In the genomic region with DNA sequence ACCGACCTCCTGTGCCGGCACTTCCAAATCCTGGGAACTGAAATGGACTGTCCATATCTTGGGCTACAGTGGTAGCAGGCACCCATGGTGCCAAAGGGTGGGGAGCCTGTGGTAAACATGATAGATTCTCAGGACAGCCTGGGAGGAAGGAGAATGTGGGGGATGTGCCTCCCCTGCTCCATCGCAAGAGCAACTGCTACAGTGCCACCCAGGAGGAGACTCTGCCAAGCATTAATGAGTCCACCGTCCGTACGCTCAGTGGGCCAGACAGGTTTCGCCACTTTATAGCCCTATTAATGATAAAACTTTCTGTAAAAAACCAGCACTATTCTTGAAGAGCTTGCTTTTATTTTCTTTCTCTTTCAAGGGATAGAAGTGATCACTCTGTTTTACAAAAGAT, we compare ENCODE assay signal across 15 cellular contexts.
"Had no signal": no experiment of that assay in that cellular context is flagged by ENCODE, and none has a peak within 500 bp of the region (broad histone marks: within the 10 kb centered on the region; RNA-seq: fewer than 3 reads in every experiment).

No MANE protein-coding gene starts in this region.

- H3K9me3 ChIP-seq: left ventricle myocardium inferior, prostate gland, upper lobe of left lung had no signal

- H3K27ac Mint-ChIP-seq: activated T-helper 17 cell treated with anti-CD3 and anti-CD28 coated beads, Interleukin-2, amount 50 U/mL, for 72 hours; memory B cell; natural killer cell treated with Interleukin-12 subunit alpha and Interleukin-12 subunit beta and Interleukin-15 and Interleukin-18, amount 100 ng/mL, for 72 hours; stimulated activated naive CD8-positive, alpha-beta T cell treated with anti-CD3 and anti-CD28 coated beads, Interleukin-15, amount 100 ng/mL, for 72 hours had no signal

- H3K4me3 Mint-ChIP-seq: activated T-helper 17 cell treated with anti-CD3 and anti-CD28 coated beads, Interleukin-2, amount 50 U/mL, for 72 hours; memory B cell; natural killer cell treated with Interleukin-12 subunit alpha and Interleukin-12 subunit beta and Interleukin-15 and Interleukin-18, amount 100 ng/mL, for 72 hours; stimulated activated naive CD8-positive, alpha-beta T cell treated with anti-CD3 and anti-CD28 coated beads, Interleukin-15, amount 100 ng/mL, for 72 hours had no signal

- DNase-seq: activated CD4-positive, alpha-beta T cell treated with anti-CD3 and anti-CD28 coated beads, Interleukin-2, amount 50 U/mL, for 4 hours; activated CD4-positive, CD25-positive, alpha-beta regulatory T cell treated with anti-CD3 and anti-CD28 coated beads, Interleukin-2, amount 50 U/mL, for 72 hours; activated naive CD4-positive, alpha-beta T cell treated with Interleukin-2 at 50 U/mL for 16 hours; activated T-cell treated with anti-CD3 and anti-CD28 coated beads for 4 hours; dorsolateral prefrontal cortex; erythroblast; left ventricle myocardium inferior; right cardiac atrium; stimulated activated naive CD8-positive, alpha-beta T cell treated with anti-CD3 and anti-CD28 coated beads, Interleukin-15, amount 100 ng/mL, for 72 hours; upper lobe of left lung had no signal

- H3K36me3 Mint-ChIP-seq: memory B cell; natural killer cell treated with Interleukin-12 subunit alpha and Interleukin-12 subunit beta and Interleukin-15 and Interleukin-18, amount 100 ng/mL, for 72 hours had no signal

- H3K4me1 ChIP-seq: prostate gland had no signal

- ATAC-seq: activated T-helper 17 cell treated with anti-CD3 and anti-CD28 coated beads, Interleukin-2, amount 50 U/mL, for 72 hours; natural killer cell treated with Interleukin-12 subunit alpha and Interleukin-12 subunit beta and Interleukin-15 and Interleukin-18, amount 100 ng/mL, for 72 hours; right cardiac atrium; stimulated activated naive CD8-positive, alpha-beta T cell treated with anti-CD3 and anti-CD28 coated beads, Interleukin-15, amount 100 ng/mL, for 72 hours had no signal

- H3K9me3 Mint-ChIP-seq: activated T-helper 17 cell treated with anti-CD3 and anti-CD28 coated beads, Interleukin-2, amount 50 U/mL, for 72 hours; memory B cell; natural killer cell treated with Interleukin-12 subunit alpha and Interleukin-12 subunit beta and Interleukin-15 and Interleukin-18, amount 100 ng/mL, for 72 hours; stimulated activated naive CD8-positive, alpha-beta T cell treated with anti-CD3 and anti-CD28 coated beads, Interleukin-15, amount 100 ng/mL, for 72 hours had no signal

- H3K27ac ChIP-seq: cardiac muscle cell, left ventricle myocardium inferior, prostate gland, upper lobe of left lung had no signal

- H3K27me3 ChIP-seq: cardiac muscle cell, upper lobe of left lung had no signal

- H3K27me3 Mint-ChIP-seq: activated T-helper 17 cell treated with anti-CD3 and anti-CD28 coated beads, Interleukin-2, amount 50 U/mL, for 72 hours; stimulated activated naive CD8-positive, alpha-beta T cell treated with anti-CD3 and anti-CD28 coated beads, Interleukin-15, amount 100 ng/mL, for 72 hours had no signal

- H3K4me1 Mint-ChIP-seq: activated T-helper 17 cell treated with anti-CD3 and anti-CD28 coated beads, Interleukin-2, amount 50 U/mL, for 72 hours; memory B cell; stimulated activated naive CD8-positive, alpha-beta T cell treated with anti-CD3 and anti-CD28 coated beads, Interleukin-15, amount 100 ng/mL, for 72 hours had no signal

- H3K4me3 ChIP-seq: cardiac muscle cell, left ventricle myocardium inferior, prostate gland, upper lobe of left lung had no signal

- H3K36me3 ChIP-seq: cardiac muscle cell, left ventricle myocardium inferior, prostate gland, upper lobe of left lung had no signal
